In the genomic region with DNA sequence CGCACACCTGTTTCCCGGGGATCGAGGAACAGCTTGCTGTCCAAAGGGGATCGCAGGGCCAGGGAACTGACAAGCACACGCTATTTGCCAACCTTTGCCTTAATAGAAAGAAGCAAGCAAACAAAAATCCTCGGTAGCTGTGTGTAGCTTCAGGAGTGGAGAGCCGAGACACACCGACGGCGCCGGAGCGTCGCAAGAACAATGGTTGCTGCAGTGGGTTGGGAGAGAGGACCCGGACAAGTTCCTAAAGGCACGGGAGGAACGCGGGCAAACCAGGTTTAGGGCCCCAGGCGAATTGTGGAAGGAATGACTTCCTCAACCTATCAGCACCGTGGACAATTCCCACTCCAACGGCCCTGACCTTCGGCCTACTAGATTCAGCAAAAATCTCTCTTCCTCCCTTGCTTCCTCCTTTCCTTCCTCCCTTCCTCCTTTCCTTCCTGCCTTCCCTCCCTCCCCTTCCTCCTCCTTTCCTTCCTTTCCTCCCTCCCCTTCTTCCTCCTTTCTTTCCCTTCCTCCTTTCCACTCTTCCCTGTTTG, we compare ENCODE assay signal across 13 cellular contexts. TPM values are rescaled to one million over a fixed set of nuclear protein-coding genes. Genes with fewer than 3 reads are reported as not detected.
DNase-seq lines count a peak whose midpoint lies in the region; ATAC-seq, FAIRE-seq and TF ChIP-seq lines count a peak whose summit lies in the region.
"Had no signal": no experiment of that assay in that cellular context is flagged by ENCODE, and none has a peak within 500 bp of the region (broad histone marks: within the 10 kb centered on the region; RNA-seq: fewer than 3 reads in every experiment).

No MANE protein-coding gene starts in this region.

- no peak for ATAC-seq in HG03108 (IDR thresholded peaks at IDR 0.05; ENCODE audit: unreplicated experiment)
- ATAC-seq in HG02981 (IDR thresholded peaks at IDR 0.05; ENCODE audit: unreplicated experiment) = no peak
- no peak for ATAC-seq in HG03342 (IDR thresholded peaks at IDR 0.05; ENCODE audit: unreplicated experiment)
- ATAC-seq: lower lobe of right lung had no signal

- H3K9me3 ChIP-seq in DOHH2 (ENCODE audit: control insufficient read depth, insufficient read depth, low read length) = peaks cover 23% of the 10 kb centered on the region
- no peaks in the 10 kb centered on the region for H3K9me3 ChIP-seq in Peyer's patch
- H3K9me3 ChIP-seq: lower lobe of right lung, thoracic aorta had no signal

- H3K4me1 ChIP-seq in DOHH2 (ENCODE audit: control insufficient read depth, low read length) = peaks cover 29% of the 10 kb centered on the region
- H3K4me1 ChIP-seq in Peyer's patch = peaks cover 0 to 26% (median 8%) of the 10 kb centered on the region in 4 donors

- H3K4me3 ChIP-seq in DOHH2 (ENCODE audit: low read length) (no peak overlapping the region), bronchial epithelial cell (ENCODE audit: low read depth, low read length) (no peak overlapping the region), Peyer's patch (no peak overlapping the region)
- H3K4me3 ChIP-seq: lower lobe of right lung, thoracic aorta had no signal

- H3K79me2 ChIP-seq in DOHH2 (ENCODE audit: control insufficient read depth, low read length) = no peaks in the 10 kb centered on the region

- no peak for TF ChIP-seq POLR2A in Peyer's patch (IDR thresholded peaks at IDR 0.05)

- TF ChIP-seq CTCF in DOHH2 (IDR thresholded peaks at IDR 0.05; ENCODE audit: low read depth, low read length, poor library complexity, severe bottlenecking) = no peak
- no peak for TF ChIP-seq CTCF in bronchial epithelial cell (IDR thresholded peaks at IDR 0.05; ENCODE audit: insufficient read depth, low read length, severe bottlenecking)
- no peak for TF ChIP-seq CTCF in Peyer's patch (IDR thresholded peaks at IDR 0.05)

- no peaks in the 10 kb centered on the region for H3K9me2 ChIP-seq in DOHH2 (replicated peaks; ENCODE audit: control insufficient read depth, low read length)

- H3K27ac ChIP-seq in DOHH2 (ENCODE audit: low read depth, low read length) (peak overlapping the region; percentile 31; the same call in 1 of the 2 replicates), Peyer's patch (no peak overlapping the region)
- H3K27ac ChIP-seq: lower lobe of right lung, thoracic aorta had no signal

- 0 out of 2 replicates have a peak overlapping the region, but pooled peaks have one; percentile 59 for H3K4me2 ChIP-seq in DOHH2 (ENCODE audit: low read length)

- DNase-seq in HuH-7 (ENCODE audit: low spot score) = peak; percentile 56
- DNase-seq in bronchial epithelial cell (ENCODE audit: low read depth) = peak; percentile 10
- peak; percentile 33 for DNase-seq in myocyte (ENCODE audit: low read depth)
- no peak for DNase-seq in Peyer's patch
- DNase-seq: lower lobe of right lung, NCI-H510A had no signal

- H4K20me1 ChIP-seq in DOHH2 (ENCODE audit: control insufficient read depth, insufficient read depth, low read depth, low read length) = no peaks in the 10 kb centered on the region

- FAIRE-seq in bronchial epithelial cell (lab: Jason Lieb, UNC) = no peak
- FAIRE-seq: astrocyte had no signal

- H3K36me3 ChIP-seq in DOHH2 (ENCODE audit: control insufficient read depth, low read length) (no peaks in the 10 kb centered on the region), bronchial epithelial cell (ENCODE audit: control insufficient read depth, insufficient read depth, low read length) (no peaks in the 10 kb centered on the region), Peyer's patch (no peaks in the 10 kb centered on the region)
- H3K36me3 ChIP-seq: lower lobe of right lung, thoracic aorta had no signal

- H3K27me3 ChIP-seq in DOHH2 (ENCODE audit: control insufficient read depth, low read length) = peaks cover 5% of the 10 kb centered on the region; the same call in 1 of the 2 replicates
- H3K27me3 ChIP-seq in bronchial epithelial cell (ENCODE audit: control insufficient read depth, insufficient read depth, low read length) = peaks cover 49% of the 10 kb centered on the region
- H3K27me3 ChIP-seq in Peyer's patch = peaks cover 0 to 50% of the 10 kb centered on the region in 2 donors

- H3F3A ChIP-seq in DOHH2 (ENCODE audit: control insufficient read depth, insufficient read depth) = peaks cover 8% of the 10 kb centered on the region

RNA-seq across cellular contexts. Expression of a gene that starts 4.9 kb away (rescaled TPM):
- total RNA-seq in bronchial epithelial cell (not detected in 2 replicates), myocyte (not detected in 2 replicates), Peyer's patch (1 to 10 TPM; 1.7 to 6.8 (median 3.1) TPM)
- not detected for polyA plus RNA-seq in myocyte (2012)
- total RNA-seq: astrocyte, lower lobe of right lung, pulmonary artery endothelial cell, thoracic aorta had no signal

RNA-seq across cellular contexts. Expression of a gene that starts 28.3 kb away (rescaled TPM):
- total RNA-seq in bronchial epithelial cell (not detected in 2 replicates), myocyte (not detected in 2 replicates), Peyer's patch (1 to 10 TPM in 3 of 4 donors, not detected in 1; 1.6 to 5.0 (median 1.7) TPM)
- 6.1 TPM for polyA plus RNA-seq in myocyte (2012)
- total RNA-seq: pulmonary artery endothelial cell, thoracic aorta had no signal

Comparison
In these comparisons a context has a peak if more than half of its experiments do, and no peak if none do; other contexts are left out.
1. DNase-seq: peak in HuH-7 (single experiment), bronchial epithelial cell (single experiment) and myocyte (single experiment); none in Peyer's patch (0 of 3).